ENCODE assay signal across 11 cellular contexts in the genomic region with DNA sequence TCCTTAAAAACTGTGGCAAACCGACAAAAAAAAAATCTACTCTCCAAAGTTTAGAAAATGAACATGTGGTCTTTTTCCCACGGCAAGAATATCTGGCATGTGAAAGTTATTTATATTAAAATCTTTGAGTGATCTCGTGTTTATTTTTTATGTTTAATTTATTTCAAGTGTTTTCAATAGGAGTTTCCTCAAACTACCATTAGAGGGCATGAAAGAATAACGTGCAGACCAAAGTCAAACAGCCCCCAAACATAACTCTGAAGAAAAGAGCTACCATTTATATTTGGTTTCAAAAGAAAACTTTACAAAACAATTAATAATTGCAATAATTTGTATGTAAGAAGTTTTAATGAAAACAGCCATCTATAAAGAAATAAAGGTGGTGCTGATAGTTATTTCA.
DNase-seq lines count a peak whose midpoint lies in the region; FAIRE-seq and TF ChIP-seq lines count a peak whose summit lies in the region.
"Had no signal": no experiment of that assay in that cellular context is flagged by ENCODE, and none has a peak within 500 bp of the region (broad histone marks: within the 10 kb centered on the region; RNA-seq: fewer than 3 reads in every experiment).

No MANE protein-coding gene starts in this region.

- no peaks in the 10 kb centered on the region for H3K4me1 ChIP-seq in H1 (replicated peaks in 1 of 4; ENCODE audit: control insufficient read depth in 3 of 4, insufficient read depth in 4 of 4, low read length in 3 of 4)
- no peaks in the 10 kb centered on the region for H3K4me1 ChIP-seq in CD4-positive, alpha-beta memory T cell (ENCODE audit: insufficient read depth, low read length)
- H3K4me1 ChIP-seq: HAP-1 had no signal

- peaks cover 0 to 3% (median 0%) of the 10 kb centered on the region in 8 donors for H3K9me3 Mint-ChIP-seq in CD4-positive, alpha-beta memory T cell

- no peak overlapping the region for H4K8ac ChIP-seq in H1 (ENCODE audit: extremely low read depth, insufficient read depth, low read length)

- H2AFZ ChIP-seq in H1 (ENCODE audit: low read length): no peak overlapping the region

- H4K91ac ChIP-seq in H1 (replicated peaks; ENCODE audit: insufficient read length, low read length): no peak overlapping the region

- H3K4me1 Mint-ChIP-seq in CD4-positive, alpha-beta memory T cell: no peaks in the 10 kb centered on the region
- H3K4me1 Mint-ChIP-seq: CD4-positive, CD25-positive, alpha-beta regulatory T cell had no signal

- POLR2A ChIA-PET in H1 (lab: Charles Lee; ENCODE audit: partially characterized antibody): no interaction called here
- POLR2A ChIA-PET in CD4-positive, alpha-beta memory T cell (lab: Charles Lee; ENCODE audit: partially characterized antibody): no interaction called here

- H3K23me2 ChIP-seq in H1 (ENCODE audit: low read depth, low read length): no peaks in the 10 kb centered on the region

- 48% methylated on average over 4 of the region's 4 CpGs; no CpG with 5 or more reads in 1 of the 2 experiments for WGBS in H1 (ENCODE audit: extremely low coverage in 1 of 2, insufficient coverage in 1 of 2, insufficient read length in 1 of 2, insufficient replicate concordance in 2 of 2, low coverage in 1 of 2, low lambda C conversion rate in 2 of 2, missing lambda C conversion rate in 1 of 2), 2 experiments

- H2BK20ac ChIP-seq in H1 (ENCODE audit: low read length): no peak overlapping the region

- no peaks in the 10 kb centered on the region for H4K20me1 ChIP-seq in H1 (replicated peaks in 1 of 2; ENCODE audit: control insufficient read depth in 1 of 2, insufficient read depth in 2 of 2, low read length in 2 of 2)

- H3K9me3 ChIP-seq in H1 (ENCODE audit: insufficient read depth in 2 of 2, low read depth in 1 of 2, low read length in 1 of 2): no peaks in the 10 kb centered on the region
- H3K9me3 ChIP-seq in CD4-positive, alpha-beta memory T cell (ENCODE audit: control insufficient read depth in 1 of 2, low read length in 2 of 2): no peaks in the 10 kb centered on the region
- H3K9me3 ChIP-seq: HAP-1 had no signal

- H3K36me3 Mint-ChIP-seq in CD4-positive, alpha-beta memory T cell: no peaks in the 10 kb centered on the region
- H3K36me3 Mint-ChIP-seq: CD4-positive, CD25-positive, alpha-beta regulatory T cell had no signal

- no peak overlapping the region for H3K18ac ChIP-seq in H1 (ENCODE audit: extremely low read depth, low read length)

- no peak overlapping the region for H2BK5ac ChIP-seq in H1 (ENCODE audit: low read depth, low read length)

- no peak for TF ChIP-seq EP300 in H1 (IDR thresholded peaks at IDR 0.05; ENCODE audit: borderline replicate concordance in 1 of 2, low read depth in 2 of 2, low read length in 2 of 2)

- H2BK120ac ChIP-seq in H1 (replicated peaks; ENCODE audit: low read depth, low read length): no peak overlapping the region

- H3K4me2 ChIP-seq in H1 (ENCODE audit: insufficient read depth in 1 of 2, low read depth in 2 of 2, low read length in 2 of 2): no peak overlapping the region

- DNase-seq in NCI-H2107 treated with DMSO at 0.1 percent for 48 hours (lab: John Stamatoyannopoulos, UW; ENCODE audit: unreplicated experiment) (peak; percentile 9), NCI-H2107 (lab: John Stamatoyannopoulos, UW) (no peak), NCI-H146 (lab: John Stamatoyannopoulos, UW) (peak; percentile 39), H1 (ENCODE audit: low read depth in 1 of 2, low spot score in 2 of 2) (no peak), pons (ENCODE audit: low spot score) (peak; percentile 37), DMS153 (lab: John Stamatoyannopoulos, UW) (no peak)
- DNase-seq in stimulated activated naive CD4-positive, alpha-beta T cell (lab: John Stamatoyannopoulos, UW): no peak
- DNase-seq in CD4-positive, alpha-beta memory T cell: no peak
- DNase-seq: CD4-positive, CD25-positive, alpha-beta regulatory T cell; NCI-H226 had no signal

- no peak overlapping the region for H3K56ac ChIP-seq in H1 (replicated peaks; ENCODE audit: insufficient read length, low read depth, low read length)

- H3K4me3 ChIP-seq in H1 (ENCODE audit: extremely low read depth in 1 of 4, insufficient read depth in 2 of 4, low read depth in 3 of 4, low read length in 4 of 4): no peak overlapping the region
- no peak overlapping the region for H3K4me3 ChIP-seq in CD4-positive, alpha-beta memory T cell (ENCODE audit: low read length in 2 of 2)
- H3K4me3 ChIP-seq: HAP-1 had no signal

- H3K4ac ChIP-seq in H1 (replicated peaks; ENCODE audit: insufficient read length, low read depth, low read length): no peak overlapping the region

- H3K79me1 ChIP-seq in H1 (ENCODE audit: low read depth, low read length): no peaks in the 10 kb centered on the region

- no peak overlapping the region for H2BK15ac ChIP-seq in H1 (ENCODE audit: low read length)

- peak in 1 of 3 experiments; percentile 33; a peak in 2 of 4 replicates for TF ChIP-seq CTCF in H1 (IDR thresholded peaks at IDR 0.05; ENCODE audit: control extremely low read depth in 1 of 3, insufficient read depth in 1 of 3, low read depth in 1 of 3, low read length in 3 of 3)

- H3K9ac ChIP-seq in H1 (replicated peaks in 1 of 4; ENCODE audit: extremely low read depth in 1 of 4, low read depth in 3 of 4, low read length in 3 of 4): no peak overlapping the region

- no peak overlapping the region for H2BK12ac ChIP-seq in H1 (ENCODE audit: low read depth, low read length)

- peak; percentile 58 to 69 for TF ChIP-seq RAD21 in H1 (IDR thresholded peaks at IDR 0.05 in 1 of 2, conservative IDR thresholded peaks at IDR 0.05 in 1 of 2; ENCODE audit: low read depth in 2 of 2, low read length in 2 of 2)

- H3K79me2 ChIP-seq in H1 (ENCODE audit: control insufficient read depth in 1 of 2, insufficient read depth in 2 of 2, low read length in 2 of 2): no peaks in the 10 kb centered on the region

- CTCF ChIA-PET in H1 (lab: Charles Lee; ENCODE audit: partially characterized antibody): interaction anchor here (0.6 to 3.0 kb wide), 24 partner anchors 9 to 1037 kb away, joined by 3 to 15 read pairs (median 3); no protein-coding TSS in a partner anchor
- CTCF ChIA-PET in CD4-positive, alpha-beta memory T cell (lab: Charles Lee; ENCODE audit: partially characterized antibody): no interaction called here

- no peaks in the 10 kb centered on the region for H3K27me3 ChIP-seq in H1 (replicated peaks in 1 of 4; ENCODE audit: control insufficient read depth in 3 of 4, extremely low read depth in 1 of 4, insufficient read depth in 3 of 4, low read length in 3 of 4)
- H3K27me3 ChIP-seq in CD4-positive, alpha-beta memory T cell (ENCODE audit: insufficient read depth, low read length): no peaks in the 10 kb centered on the region

- no peak overlapping the region for H3K27ac Mint-ChIP-seq in CD4-positive, alpha-beta memory T cell
- H3K27ac Mint-ChIP-seq: CD4-positive, CD25-positive, alpha-beta regulatory T cell had no signal

- no peak overlapping the region for H2AK5ac ChIP-seq in H1 (ENCODE audit: low read depth, low read length)

- intact Hi-C loops in CD4-positive, alpha-beta memory T cell (cut with micrococcal nuclease): no loop called here

- no peak for FAIRE-seq in H1 (lab: Jason Lieb, UNC)

- no peak overlapping the region for H3K4me3 Mint-ChIP-seq in CD4-positive, alpha-beta memory T cell
- H3K4me3 Mint-ChIP-seq: CD4-positive, CD25-positive, alpha-beta regulatory T cell had no signal

- H3K27me3 Mint-ChIP-seq in CD4-positive, alpha-beta memory T cell: no peaks in the 10 kb centered on the region
- H3K27me3 Mint-ChIP-seq: CD4-positive, CD25-positive, alpha-beta regulatory T cell had no signal

- H3K23ac ChIP-seq in H1 (ENCODE audit: insufficient read length): no peak overlapping the region

- no peak overlapping the region for H3K14ac ChIP-seq in H1 (ENCODE audit: insufficient read length)

- no peak for TF ChIP-seq POLR2A in H1 (IDR thresholded peaks at IDR 0.05; ENCODE audit: control extremely low read depth in 1 of 2, low read depth in 2 of 2, low read length in 2 of 2)

- H3K27ac ChIP-seq in H1 (ENCODE audit: low read depth, low read length): no peak overlapping the region
- H3K27ac ChIP-seq in CD4-positive, alpha-beta memory T cell (ENCODE audit: low read depth, low read length): no peak overlapping the region

- H4K5ac ChIP-seq in H1 (ENCODE audit: insufficient read length, low read depth, low read length): no peak overlapping the region

- H3K36me3 ChIP-seq in H1 (ENCODE audit: control insufficient read depth in 2 of 4, insufficient read depth in 4 of 4, low read length in 3 of 4): no peaks in the 10 kb centered on the region
- H3K36me3 ChIP-seq in CD4-positive, alpha-beta memory T cell (ENCODE audit: insufficient read depth, low read length): no peaks in the 10 kb centered on the region
- H3K36me3 ChIP-seq: HAP-1 had no signal

TF ChIP-seq in H1, 55 proteins besides CTCF, POLR2A, EP300 and RAD21:
- no peak for TF ChIP-seq TAF1 (IDR thresholded peaks at IDR 0.05; ENCODE audit: low read depth, low read length)
- TF ChIP-seq ZNF274 (IDR thresholded peaks at IDR 0.05; ENCODE audit: borderline replicate concordance, extremely low read depth, low read length): no peak

Comparison
In these comparisons a context has a peak if more than half of its experiments do, and no peak if none do; other contexts are left out.
1. DNase-seq: peak in NCI-H2107 treated with DMSO at 0.1 percent for 48 hours (single experiment), NCI-H146 (single experiment) and pons (single experiment); none in NCI-H2107 (single experiment), H1 (0 of 2), stimulated activated naive CD4-positive, alpha-beta T cell (0 of 6), DMS153 (single experiment) and CD4-positive, alpha-beta memory T cell (0 of 5).